In the genomic region with DNA sequence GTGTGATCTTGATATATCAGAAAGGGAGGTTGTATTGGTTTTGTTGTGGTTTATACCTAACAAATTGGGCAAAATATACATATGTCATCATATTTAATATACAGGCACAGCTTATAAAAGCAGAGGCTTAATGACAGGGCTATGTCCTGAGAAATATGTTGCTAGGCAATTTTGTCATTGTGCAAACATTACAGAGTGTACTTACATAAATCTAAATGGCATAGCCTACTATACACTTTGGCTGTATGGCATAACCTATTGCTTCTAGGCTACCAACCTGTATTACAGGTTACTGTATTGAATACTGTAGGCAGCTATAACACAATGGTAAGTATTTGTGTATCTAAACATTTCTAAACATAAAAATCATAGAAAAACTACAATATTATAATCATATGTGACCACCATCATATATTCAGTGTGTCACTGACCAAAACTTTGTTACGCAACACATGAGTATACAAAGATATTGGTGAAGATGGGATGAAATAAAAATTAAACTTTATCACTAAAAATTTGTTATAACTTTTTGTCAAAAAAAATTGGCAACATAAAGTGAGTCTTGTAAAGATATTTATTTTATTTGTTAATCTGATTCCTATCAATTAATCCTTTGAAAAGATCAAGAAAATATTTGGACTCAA, we compare ENCODE assay signal across 27 cellular contexts.
A peak's percentile ranks its signal among the peaks of the same experiment; 100 is the strongest.
DNase-seq lines count a peak whose midpoint lies in the region; FAIRE-seq and TF ChIP-seq lines count a peak whose summit lies in the region.
"Had no signal": no experiment of that assay in that cellular context is flagged by ENCODE, and none has a peak within 500 bp of the region (broad histone marks: within the 10 kb centered on the region; RNA-seq: fewer than 3 reads in every experiment).

No MANE protein-coding gene starts in this region.

- H3K9me3 ChIP-seq in kidney (ENCODE audit: control insufficient read depth in 1 of 2, low read length in 2 of 2) (no peaks in the 10 kb centered on the region), adrenal gland (replicated peaks in 1 of 3) (no peaks in the 10 kb centered on the region), tibial artery (no peaks in the 10 kb centered on the region)
- H3K9me3 ChIP-seq: esophagus squamous epithelium, gastrocnemius medialis, upper lobe of left lung had no signal

- no peaks in the 10 kb centered on the region for H3K36me3 ChIP-seq in kidney (ENCODE audit: control insufficient read depth in 1 of 2, insufficient read depth in 2 of 2, low read length in 2 of 2)
- H3K36me3 ChIP-seq in adrenal gland (replicated peaks in 1 of 2) = no peaks in the 10 kb centered on the region
- H3K36me3 ChIP-seq in tibial artery = no peaks in the 10 kb centered on the region
- H3K36me3 ChIP-seq: esophagus squamous epithelium, gastrocnemius medialis, upper lobe of left lung, WERI-Rb-1 had no signal

- peak; percentile 23 for FAIRE-seq in kidney (lab: Jason Lieb, UNC)
- FAIRE-seq: astrocyte, G401.6 had no signal

- H3K27me3 ChIP-seq in adrenal gland (no peaks in the 10 kb centered on the region), tibial artery (no peaks in the 10 kb centered on the region)
- H3K27me3 ChIP-seq: esophagus squamous epithelium, gastrocnemius medialis, upper lobe of left lung had no signal

- H3K4me1 ChIP-seq in kidney (ENCODE audit: control insufficient read depth in 1 of 2, insufficient read depth in 1 of 2, low read depth in 1 of 2, low read length in 2 of 2) (no peaks in the 10 kb centered on the region), adrenal gland (replicated peaks in 1 of 2) (no peaks in the 10 kb centered on the region), tibial artery (no peaks in the 10 kb centered on the region)
- H3K4me1 ChIP-seq: esophagus squamous epithelium, gastrocnemius medialis had no signal

- TF ChIP-seq CTCF in LNCaP clone FGC (IDR thresholded peaks at IDR 0.05; ENCODE audit: control insufficient read depth, extremely low read depth, insufficient read depth) (no peak), kidney (IDR thresholded peaks at IDR 0.05; ENCODE audit: borderline replicate concordance, extremely low read depth, insufficient read depth) (no peak), adrenal gland (IDR thresholded peaks at IDR 0.05) (no peak), tibial artery (IDR thresholded peaks at IDR 0.05) (no peak)

- H3K9ac ChIP-seq in kidney (ENCODE audit: low read length in 2 of 2) = no peak overlapping the region

- H3K27ac ChIP-seq in kidney (ENCODE audit: low read depth in 2 of 2, low read length in 2 of 2) (no peak overlapping the region), adrenal gland (no peak overlapping the region), tibial artery (no peak overlapping the region)
- H3K27ac ChIP-seq: esophagus squamous epithelium, gastrocnemius medialis, upper lobe of left lung, WERI-Rb-1 had no signal

- intact Hi-C loops in kidney (cut with DNase I) = no loop called here
- intact Hi-C loops in adrenal gland (cut with DNase I) = no loop called here
- intact Hi-C loops in tibial artery (cut with DNase I; ENCODE audit: low total_unique reads) = no loop called here

- H3K4me3 ChIP-seq in LNCaP clone FGC (ENCODE audit: low read depth, low read length) = no peak overlapping the region
- H3K4me3 ChIP-seq in kidney (ENCODE audit: low read length in 2 of 2) = no peak overlapping the region
- no peak overlapping the region for H3K4me3 ChIP-seq in adrenal gland
- H3K4me3 ChIP-seq in tibial artery = no peak overlapping the region
- H3K4me3 ChIP-seq: esophagus squamous epithelium, gastrocnemius medialis, upper lobe of left lung had no signal

- TF ChIP-seq POLR2A in adrenal gland (IDR thresholded peaks at IDR 0.05) = no peak

- DNase-seq in NCI-H345 (lab: John Stamatoyannopoulos, UW) (peak; percentile 13), NCI-H345 treated with DMSO at 0.1 percent for 48 hours (lab: John Stamatoyannopoulos, UW; ENCODE audit: unreplicated experiment) (no peak), LNCaP clone FGC (ENCODE audit: low read depth) (peak; percentile 98), NCI-H748 treated with DMSO at 0.1 percent for 48 hours (lab: John Stamatoyannopoulos, UW) (peak; percentile 38), kidney (no peak), foreskin melanocyte (no peak), adrenal gland (no peak), tibial artery (no peak)
- DNase-seq: activated CD4-positive, alpha-beta T cell treated with anti-CD3 and anti-CD28 coated beads, Interleukin-2, amount 10 ng/mL, durations not matched to agents 24 days and 14 days; activated gamma-delta T cell; activated naive CD8-positive, alpha-beta T cell treated with anti-CD3 and anti-CD28 coated beads, Interleukin-2, amount 10 ng/mL, durations not matched to agents 7 days and 5 days; activated T-cell treated with anti-CD3 and anti-CD28 coated beads, Interleukin-2, amount 50 U/mL, for 24 hours; caudate nucleus; CD8-positive, alpha-beta memory T cell; endodermal cell; esophagus squamous epithelium; gastrocnemius medialis; hippocampal formation; mesenchymal stem cell; NCI-H524 treated with DMSO at 0.1 percent for 48 hours; posterior cingulate gyrus; right cardiac atrium; stimulated activated CD4-positive, alpha-beta T cell treated with anti-CD3 and anti-CD28 coated beads, Interleukin-4, amount 100 ng/mL, for 24 hours; upper lobe of left lung; WERI-Rb-1 had no signal

- WGBS in adrenal gland, 4 donors = 95 to 100% (median 97%) methylated on average over 1 of the region's 1 CpG

Comparison
In these comparisons a context has a peak if more than half of its experiments do, and no peak if none do; other contexts are left out.
1. DNase-seq: peak in NCI-H345 (single experiment), LNCaP clone FGC (single experiment) and NCI-H748 treated with DMSO at 0.1 percent for 48 hours (single experiment); none in NCI-H345 treated with DMSO at 0.1 percent for 48 hours (single experiment), kidney (single experiment), foreskin melanocyte (single experiment), adrenal gland (0 of 7) and tibial artery (0 of 2).